9 cellular contexts compared by ENCODE assay signal in genomic region chr17:15261818-15262290, GRCh38. TPM values are rescaled to one million over a fixed set of nuclear protein-coding genes. Genes with fewer than 3 reads are reported as not detected.
DNase-seq lines count a peak whose midpoint lies in the region; ATAC-seq and TF ChIP-seq lines count a peak whose summit lies in the region.
"Had no signal": no experiment of that assay in that cellular context is flagged by ENCODE, and none has a peak within 500 bp of the region (broad histone marks: within the 10 kb centered on the region; RNA-seq: fewer than 3 reads in every experiment).

No MANE protein-coding gene starts in this region.

- no peaks in the 10 kb centered on the region for H3K27me3 ChIP-seq in adipocyte (replicated peaks; ENCODE audit: control insufficient read depth, insufficient read depth, low read length)
- H3K27me3 ChIP-seq in right atrium auricular region, result no peaks in the 10 kb centered on the region
- H3K27me3 ChIP-seq in psoas muscle (ENCODE audit: insufficient read depth in 3 of 3, low read length in 2 of 3), result no peaks in the 10 kb centered on the region

- H3K27me3 Mint-ChIP-seq in activated naive CD4-positive, alpha-beta T cell treated with anti-CD3 and anti-CD28 coated beads, Interleukin-2, amount 10 ng/mL, durations not matched to agents 7 days and 5 days, result peaks cover 89% of the 10 kb centered on the region

- WGBS in psoas muscle, 3 donors, result 0 to 2% (median 1%) methylated on average over 9 of the region's 9 CpGs

- peak overlapping the region; percentile 91 for H3K4me3 ChIP-seq in adipocyte (ENCODE audit: low read length)
- H3K4me3 ChIP-seq in right atrium auricular region, result peak overlapping the region; percentile 60 to 69
- H3K4me3 ChIP-seq in psoas muscle, result peak overlapping the region; percentile 81
- H3K4me3 ChIP-seq: GM12878 had no signal

- no peak overlapping the region for H3K27ac Mint-ChIP-seq in activated naive CD4-positive, alpha-beta T cell treated with anti-CD3 and anti-CD28 coated beads, Interleukin-2, amount 10 ng/mL, durations not matched to agents 7 days and 5 days

- peak; percentile 35 for DNase-seq in ELF-1 (ENCODE audit: low read depth, low spot score)
- peak; percentile 61 for DNase-seq in adipocyte (ENCODE audit: low read depth)
- DNase-seq in right atrium auricular region (ENCODE audit: low spot score), result no peak
- DNase-seq in psoas muscle, result no peak
- no peak for DNase-seq in islet precursor cell
- no peak for DNase-seq in activated naive CD4-positive, alpha-beta T cell treated with anti-CD3 and anti-CD28 coated beads, Interleukin-2, amount 10 ng/mL, durations not matched to agents 7 days and 5 days
- DNase-seq in stimulated activated CD4-positive, alpha-beta T cell treated with anti-CD3 and anti-CD28 coated beads, Interleukin-1b, Interleukin-23, amount 100 ng/mL, for 48 hours, result no peak
- DNase-seq in NCI-H2196 (lab: John Stamatoyannopoulos, UW; ENCODE audit: unreplicated experiment), result no peak

- peak in 3 of 4 donors; percentile 0 to 18 (median 0) for ATAC-seq in psoas muscle
- ATAC-seq: GM12878 had no signal

- CTCF ChIA-PET in activated naive CD4-positive, alpha-beta T cell treated with anti-CD3 and anti-CD28 coated beads, Interleukin-2, amount 10 ng/mL, durations not matched to agents 7 days and 5 days (lab: Charles Lee), result no interaction called here

- H3K4me3 Mint-ChIP-seq in activated naive CD4-positive, alpha-beta T cell treated with anti-CD3 and anti-CD28 coated beads, Interleukin-2, amount 10 ng/mL, durations not matched to agents 7 days and 5 days, result no peak overlapping the region

- H3K36me3 ChIP-seq in adipocyte (ENCODE audit: control insufficient read depth, insufficient read depth, low read length, severe bottlenecking) (peaks cover 24% of the 10 kb centered on the region), right atrium auricular region (peaks cover 30% of the 10 kb centered on the region), psoas muscle (ENCODE audit: insufficient read depth in 1 of 2, low read depth in 1 of 2) (peaks cover 0 to 28% of the 10 kb centered on the region in 2 donors)

- intact Hi-C loops in psoas muscle (cut with DNase I), result loop anchor here (1.0 to 10.0 kb wide), 8 partner anchors 83 to 241 kb away; partner anchors contain the start of gene TEKT3 (in 1 of the 2)

- no peaks in the 10 kb centered on the region for H3K9me3 ChIP-seq in adipocyte (ENCODE audit: control insufficient read depth, low read length)
- no peaks in the 10 kb centered on the region for H3K9me3 ChIP-seq in right atrium auricular region
- H3K9me3 ChIP-seq in psoas muscle, result no peaks in the 10 kb centered on the region

- peak overlapping the region; percentile 95 for H3K9ac ChIP-seq in adipocyte (ENCODE audit: low read length)

- H3K27ac ChIP-seq in right atrium auricular region, result peak overlapping the region; percentile 97 to 99
- peak overlapping the region; percentile 95 for H3K27ac ChIP-seq in psoas muscle

- no peaks in the 10 kb centered on the region for H3K9me3 Mint-ChIP-seq in activated naive CD4-positive, alpha-beta T cell treated with anti-CD3 and anti-CD28 coated beads, Interleukin-2, amount 10 ng/mL, durations not matched to agents 7 days and 5 days

- no peaks in the 10 kb centered on the region for H3K36me3 Mint-ChIP-seq in activated naive CD4-positive, alpha-beta T cell treated with anti-CD3 and anti-CD28 coated beads, Interleukin-2, amount 10 ng/mL, durations not matched to agents 7 days and 5 days

- peaks cover 51% of the 10 kb centered on the region for H3K4me1 ChIP-seq in adipocyte (ENCODE audit: control insufficient read depth, insufficient read depth, low read length)
- peaks cover 0 to 44% of the 10 kb centered on the region in 2 donors for H3K4me1 ChIP-seq in right atrium auricular region
- peaks cover 57% of the 10 kb centered on the region for H3K4me1 ChIP-seq in psoas muscle

- TF ChIP-seq CTCF in right atrium auricular region (IDR thresholded peaks at IDR 0.05), result no peak
- no peak for TF ChIP-seq CTCF in psoas muscle (IDR thresholded peaks at IDR 0.05)

- peaks cover 20% of the 10 kb centered on the region for H3K4me1 Mint-ChIP-seq in activated naive CD4-positive, alpha-beta T cell treated with anti-CD3 and anti-CD28 coated beads, Interleukin-2, amount 10 ng/mL, durations not matched to agents 7 days and 5 days

RNA-seq across cellular contexts. Expression of gene PMP22, which starts 3.3 kb away (rescaled TPM):
- total RNA-seq in right atrium auricular region (100 to 1,000 TPM; 160 to 164 TPM), psoas muscle (100 to 1,000 TPM in 2 of 4 donors, 10 to 100 TPM in 2; 39.3 to 317 (median 143) TPM)
- 100 to 1,000 TPM in 2 of 3 donors, 10 to 100 TPM in 1; 50.4 to 269 (median 195) TPM for polyA plus RNA-seq in psoas muscle
- polyA plus RNA-seq: GM12878 had no signal

Comparison
In these comparisons a context has a peak if more than half of its experiments do, and no peak if none do; other contexts are left out.
1. DNase-seq: peak in ELF-1 (single experiment) and adipocyte (single experiment); none in right atrium auricular region (single experiment), psoas muscle (0 of 2), islet precursor cell (single experiment), activated naive CD4-positive, alpha-beta T cell treated with anti-CD3 and anti-CD28 coated beads, Interleukin-2, amount 10 ng/mL, durations not matched to agents 7 days and 5 days (single experiment), stimulated activated CD4-positive, alpha-beta T cell treated with anti-CD3 and anti-CD28 coated beads, Interleukin-1b, Interleukin-23, amount 100 ng/mL, for 48 hours (single experiment) and NCI-H2196 (single experiment).
2. Peak in every context shown above with its lines, with median percentiles within 50 percentile points of each other: H3K4me3 ChIP-seq.